In the genomic region with DNA sequence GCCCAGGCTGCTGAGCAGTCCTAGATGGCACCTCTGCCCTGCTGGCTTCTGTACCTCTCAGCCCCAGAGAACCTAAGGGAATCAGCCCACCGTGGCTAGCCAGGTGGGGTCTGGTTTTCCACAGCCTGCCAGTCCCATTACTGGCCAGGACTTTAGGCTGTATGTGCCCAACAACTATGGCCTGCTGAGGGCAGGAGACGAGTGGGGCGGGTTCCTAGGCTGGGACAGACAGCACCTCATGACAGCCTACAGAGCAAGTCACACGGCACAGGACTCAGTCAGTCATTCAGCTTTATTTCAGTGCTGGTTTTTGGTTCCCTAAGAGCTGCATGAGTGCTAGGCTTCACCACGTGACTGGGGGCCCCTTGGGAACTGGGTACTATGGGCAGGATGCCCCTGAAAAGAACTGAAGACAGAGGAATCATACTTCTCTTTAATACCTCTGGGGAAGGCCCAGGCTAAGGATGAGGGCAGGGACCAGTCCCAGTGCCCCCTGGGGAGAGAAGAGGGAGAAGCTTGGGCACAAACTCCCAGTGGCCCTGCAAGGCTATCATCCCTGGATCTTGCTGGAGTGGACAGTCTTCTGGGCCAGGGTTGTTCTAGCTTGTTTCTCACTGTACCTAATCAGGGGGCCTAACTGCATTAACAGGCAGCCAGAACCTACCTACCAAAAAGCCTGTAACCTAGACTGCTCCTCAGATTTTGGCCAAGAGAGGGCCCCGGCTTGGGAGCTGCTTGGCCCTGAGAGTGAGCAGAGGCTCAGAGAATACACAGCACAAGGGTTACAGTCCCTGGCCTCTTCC, we compare ENCODE assay signal across 12 cellular contexts. TPM values are rescaled to one million over a fixed set of nuclear protein-coding genes. Genes with fewer than 3 reads are reported as not detected.
DNase-seq lines count a peak whose midpoint lies in the region; ATAC-seq and TF ChIP-seq lines count a peak whose summit lies in the region.
"Had no signal": no experiment of that assay in that cellular context is flagged by ENCODE, and none has a peak within 500 bp of the region (broad histone marks: within the 10 kb centered on the region; RNA-seq: fewer than 3 reads in every experiment).

No MANE protein-coding gene starts in this region.

- peaks cover 31% of the 10 kb centered on the region for H3K79me2 ChIP-seq in MM.1S (ENCODE audit: low read length)

- ATAC-seq in GM21786 (IDR thresholded peaks at IDR 0.05; ENCODE audit: unreplicated experiment) (no peak), upper lobe of right lung (no peak)

- H3K9ac ChIP-seq in MM.1S (ENCODE audit: low read length): no peak overlapping the region

- H3K4me3 ChIP-seq in MM.1S (ENCODE audit: low read length) (no peak overlapping the region), astrocyte of the cerebellum (ENCODE audit: low read depth, low read length) (no peak overlapping the region), neutrophil (ENCODE audit: low read depth in 1 of 2, low read length in 1 of 2) (no peak overlapping the region), upper lobe of right lung (no peak overlapping the region)
- H3K4me3 ChIP-seq: thoracic aorta had no signal

- no peaks in the 10 kb centered on the region for H3K9me2 ChIP-seq in MM.1S (replicated peaks; ENCODE audit: insufficient read depth, low read length)

- peak; percentile 57 for DNase-seq in activated CD8-positive, alpha-beta memory T cell treated with anti-CD3 and anti-CD28 coated beads for 24 hours
- DNase-seq in activated CD8-positive, alpha-beta memory T cell treated with anti-CD3 and anti-CD28 coated beads, Interleukin-2, amount 50 U/mL, for 48 hours: no peak
- DNase-seq in MM.1S (no peak), astrocyte of the cerebellum (ENCODE audit: low read depth) (no peak), GM03348 (ENCODE audit: low spot score) (no peak), upper lobe of right lung (no peak)
- DNase-seq: ACHN, NCI-H146, retina had no signal

- no peaks in the 10 kb centered on the region for H3K9me3 ChIP-seq in MM.1S (replicated peaks; ENCODE audit: insufficient read depth, low read length)
- H3K9me3 ChIP-seq in neutrophil: no peaks in the 10 kb centered on the region
- H3K9me3 ChIP-seq in upper lobe of right lung: no peaks in the 10 kb centered on the region
- H3K9me3 ChIP-seq: thoracic aorta had no signal

- intact Hi-C loops in upper lobe of right lung (cut with DNase I): no loop called here

- H3K27me3 ChIP-seq in MM.1S (replicated peaks; ENCODE audit: insufficient read depth, low read length) (no peaks in the 10 kb centered on the region), neutrophil (no peaks in the 10 kb centered on the region), upper lobe of right lung (no peaks in the 10 kb centered on the region)

- H3K4me1 ChIP-seq in MM.1S (ENCODE audit: low read length) (peaks cover 36% of the 10 kb centered on the region), neutrophil (ENCODE audit: control insufficient read depth in 1 of 2, insufficient read depth in 1 of 2, low read depth in 1 of 2, low read length in 1 of 2) (peaks cover 4 to 5% of the 10 kb centered on the region in 2 experiments), upper lobe of right lung (no peaks in the 10 kb centered on the region)

- in situ Hi-C loops in astrocyte of the cerebellum (cut with HindIII; ENCODE audit: low sequenced_read_pairs): loop anchor here (5.0 to 10.0 kb wide), 3 partner anchors 77 to 256 kb away; no protein-coding TSS in a partner anchor

- H3K36me3 ChIP-seq in MM.1S (replicated peaks; ENCODE audit: insufficient read depth, low read length): peaks cover 17% of the 10 kb centered on the region; the same call in 1 of the 2 replicates
- peaks cover 99% of the 10 kb centered on the region for H3K36me3 ChIP-seq in neutrophil
- H3K36me3 ChIP-seq in upper lobe of right lung: peaks cover 98% of the 10 kb centered on the region

- H3K27ac ChIP-seq in MM.1S (ENCODE audit: low read length) (peak overlapping the region; percentile 5; the same call in 1 of the 2 replicates), neutrophil (peak overlapping the region; percentile 22), upper lobe of right lung (no peak overlapping the region)
- H3K27ac ChIP-seq: thoracic aorta had no signal

- H2AFZ ChIP-seq in MM.1S (ENCODE audit: low read length): no peak overlapping the region

- H4K20me1 ChIP-seq in MM.1S (ENCODE audit: insufficient read depth, low read length): 0 out of 2 replicates have a peak, but pooled peaks cover 4% of the 10 kb centered on the region

- TF ChIP-seq CTCF in MM.1S (IDR thresholded peaks at IDR 0.05; ENCODE audit: low read length) (no peak), astrocyte of the cerebellum (IDR thresholded peaks at IDR 0.05; ENCODE audit: low read depth, low read length, missing control alignments) (peak; percentile 21), neutrophil (IDR thresholded peaks at IDR 0.05) (no peak), upper lobe of right lung (IDR thresholded peaks at IDR 0.05) (no peak)

- H3K4me2 ChIP-seq in MM.1S (ENCODE audit: low read depth, low read length): no peak overlapping the region

- peaks cover 39% of the 10 kb centered on the region for H3F3A ChIP-seq in MM.1S (ENCODE audit: insufficient read depth, low read length)

RNA-seq across cellular contexts. Expression of a gene that starts 14.8 kb away (rescaled TPM):
- total RNA-seq in upper lobe of right lung: 72.9 TPM
